8 cellular contexts compared by ENCODE assay signal in the genomic region with DNA sequence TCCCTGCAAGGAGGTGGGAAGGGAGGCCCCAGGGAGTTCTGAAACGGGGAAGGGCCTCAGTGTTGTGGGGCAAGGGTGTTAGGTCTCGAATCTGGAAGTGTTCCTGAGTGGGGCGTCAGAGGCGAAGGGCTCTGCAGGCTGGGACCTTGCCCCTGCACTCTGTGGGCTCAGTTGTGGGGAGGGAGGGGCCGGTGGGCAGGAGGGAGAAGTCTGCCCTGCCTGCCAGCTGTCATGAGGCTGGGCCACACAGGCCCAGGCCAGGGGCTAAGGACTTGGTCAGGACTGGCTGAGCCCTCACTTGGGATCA. TPM values are rescaled to one million over a fixed set of nuclear protein-coding genes. Genes with fewer than 3 reads are reported as not detected.
DNase-seq lines count a peak whose midpoint lies in the region.

A gene (plus strand): TSS at position 59 of the 307 bp plus-strand sequence. CDS start 689 bp downstream, outside the sequence.

- H3K9ac ChIP-seq in BLaER1 treated with 17β-estradiol and CSF1 and Interleukin-3, amounts not matched to agents 10 nM and 100 nM = peak within 1 kb of the TSS; percentile 45 to 83 (median 69); a peak in 21 of 22 replicates

- H3K27me3 ChIP-seq in BLaER1 treated with 17β-estradiol and CSF1 and Interleukin-3, amounts not matched to agents 10 nM and 100 nM = peaks cover 75 to 85% (median 80%) of the 10 kb centered on the region in 11 experiments

- peaks cover 21 to 32% (median 29%) of the 10 kb centered on the region in 11 experiments for H3K36me3 ChIP-seq in BLaER1 treated with 17β-estradiol and CSF1 and Interleukin-3, amounts not matched to agents 10 nM and 100 nM

- H3K4me1 ChIP-seq in BLaER1 treated with 17β-estradiol and CSF1 and Interleukin-3, amounts not matched to agents 10 nM and 100 nM = peaks cover 63 to 98% (median 86%) of the 10 kb centered on the region in 10 experiments

- peaks cover 29% of the 10 kb centered on the region for H3K36me3 Mint-ChIP-seq in dendritic cell treated with granulocyte-macrophage colony-stimulating factor and Interleukin-4, amounts not matched to agents 40 ng/mL and 50 ng/mL, for 4 days (ENCODE audit: low read depth)

- peak within 1 kb of the TSS; percentile 74 for H3K4me3 Mint-ChIP-seq in dendritic cell treated with granulocyte-macrophage colony-stimulating factor and Interleukin-4, amounts not matched to agents 40 ng/mL and 50 ng/mL, for 4 days

- H3K4me2 ChIP-seq in BLaER1 treated with 17β-estradiol and CSF1 and Interleukin-3, amounts not matched to agents 10 nM and 100 nM = peak within 1 kb of the TSS; percentile 93 to 100 (median 100)

- peak within 1 kb of the TSS; percentile 55 to 70 (median 60) for H3K4me3 ChIP-seq in BLaER1 treated with 17β-estradiol and CSF1 and Interleukin-3, amounts not matched to agents 10 nM and 100 nM

- intact Hi-C loops in dendritic cell treated with granulocyte-macrophage colony-stimulating factor and Interleukin-4, amounts not matched to agents 40 ng/mL and 50 ng/mL, for 4 days (cut with micrococcal nuclease) = no loop called here

- DNase-seq in HT-29 (ENCODE audit: low spot score) (no peak), myocyte (ENCODE audit: low read depth) (peak; percentile 86), SW 1271 (lab: John Stamatoyannopoulos, UW) (no peak), SKM-1 (lab: John Stamatoyannopoulos, UW; ENCODE audit: unreplicated experiment) (no peak), hepatic stellate cell (ENCODE audit: low spot score) (no peak), amygdala (lab: John Stamatoyannopoulos, UW) (no peak)

- no peaks in the 10 kb centered on the region for H3K9me3 ChIP-seq in BLaER1 treated with 17β-estradiol and CSF1 and Interleukin-3, amounts not matched to agents 10 nM and 100 nM (replicated peaks in 1 of 11)

- no peaks in the 10 kb centered on the region for H3K9me3 Mint-ChIP-seq in dendritic cell treated with granulocyte-macrophage colony-stimulating factor and Interleukin-4, amounts not matched to agents 40 ng/mL and 50 ng/mL, for 4 days

- H3K27ac ChIP-seq in BLaER1 treated with 17β-estradiol and CSF1 and Interleukin-3, amounts not matched to agents 10 nM and 100 nM = peak within 1 kb of the TSS; percentile 12 to 64 (median 40); a peak in 17 of 22 replicates

- peaks cover 55% of the 10 kb centered on the region for H3K4me1 Mint-ChIP-seq in dendritic cell treated with granulocyte-macrophage colony-stimulating factor and Interleukin-4, amounts not matched to agents 40 ng/mL and 50 ng/mL, for 4 days (ENCODE audit: low read depth)

- H3K27ac Mint-ChIP-seq in dendritic cell treated with granulocyte-macrophage colony-stimulating factor and Interleukin-4, amounts not matched to agents 40 ng/mL and 50 ng/mL, for 4 days = peak within 1 kb of the TSS; percentile 42

- H3K27me3 Mint-ChIP-seq in dendritic cell treated with granulocyte-macrophage colony-stimulating factor and Interleukin-4, amounts not matched to agents 40 ng/mL and 50 ng/mL, for 4 days = peaks cover 63% of the 10 kb centered on the region

- H4K20me1 ChIP-seq in BLaER1 treated with 17β-estradiol and CSF1 and Interleukin-3, amounts not matched to agents 10 nM and 100 nM = peaks cover 3 to 94% (median 77%) of the 10 kb centered on the region in 11 experiments; a peak in 19 of 22 replicates

RNA-seq across cellular contexts. Expression of the gene that starts here (rescaled TPM):
- total RNA-seq in HT-29 (2014; rRNA removed; shearing (Covaris generic)) = 204 and 225 TPM in 2 replicates
- total RNA-seq in myocyte = 16.6 and 26.5 TPM in 2 replicates
- polyA plus RNA-seq in myocyte (2012) = 9.4 TPM
